17 cellular contexts compared by ENCODE assay signal in genomic region chr3:45557471-45557870, GRCh38. TPM values are rescaled to one million over a fixed set of nuclear protein-coding genes. Genes with fewer than 3 reads are reported as not detected.
A peak's percentile ranks its signal among the peaks of the same experiment; 100 is the strongest.
DNase-seq lines count a peak whose midpoint lies in the region; ATAC-seq, FAIRE-seq and TF ChIP-seq lines count a peak whose summit lies in the region.
"Had no signal": no experiment of that assay in that cellular context is flagged by ENCODE, and none has a peak within 500 bp of the region (broad histone marks: within the 10 kb centered on the region; RNA-seq: fewer than 3 reads in every experiment).

No MANE protein-coding gene starts in this region.

- H3K27me3 ChIP-seq in HepG2 (ENCODE audit: control insufficient read depth in 1 of 2, insufficient read depth in 2 of 2, low read length in 2 of 2) = no peaks in the 10 kb centered on the region
- H3K27me3 ChIP-seq in sigmoid colon = no peaks in the 10 kb centered on the region

- TF ChIP-seq EP300 in HepG2 (IDR thresholded peaks at IDR 0.05; ENCODE audit: low read depth in 2 of 2, low read length in 2 of 2) (no peak), HepG2 (CRISPR knock-in tag; IDR thresholded peaks at IDR 0.05; ENCODE audit: borderline replicate concordance) (no peak), sigmoid colon (IDR thresholded peaks at IDR 0.05) (no peak)

- CTCF ChIA-PET in HepG2 (lab: Yijun Ruan, JAX; ENCODE audit: low intra/inter-chr PET ratio, low total read pairs) = no interaction called here

- POLR2A ChIA-PET in HepG2 (lab: Yijun Ruan, JAX) = no interaction called here

- 86% methylated on average over 7 of the region's 7 CpGs for WGBS in HepG2 (ENCODE audit: low lambda C conversion rate)
- 93 to 95% methylated on average over 7 of the region's 7 CpGs for WGBS in sigmoid colon, 2 donors

- no peaks in the 10 kb centered on the region for H3K36me3 Mint-ChIP-seq in dendritic cell treated with granulocyte-macrophage colony-stimulating factor and Interleukin-4, amounts not matched to agents 40 ng/mL and 50 ng/mL, for 4 days (ENCODE audit: low read depth)
- peaks cover 14% of the 10 kb centered on the region for H3K36me3 Mint-ChIP-seq in nephron progenitor cell (ENCODE audit: low read depth)
- H3K36me3 Mint-ChIP-seq: CD8-positive, alpha-beta T cell had no signal

- no TSS peak for BruUV-seq in HepG2 (replicated peaks; lab: Mats Ljungman, UMichigan)

- H3K9me3 Mint-ChIP-seq in dendritic cell treated with granulocyte-macrophage colony-stimulating factor and Interleukin-4, amounts not matched to agents 40 ng/mL and 50 ng/mL, for 4 days = no peaks in the 10 kb centered on the region
- H3K9me3 Mint-ChIP-seq in nephron progenitor cell = peaks cover 18% of the 10 kb centered on the region
- H3K9me3 Mint-ChIP-seq: CD8-positive, alpha-beta T cell had no signal

- intact Hi-C loops in dendritic cell treated with granulocyte-macrophage colony-stimulating factor and Interleukin-4, amounts not matched to agents 40 ng/mL and 50 ng/mL, for 4 days (cut with micrococcal nuclease) = no loop called here
- intact Hi-C loops in HepG2 (cut with micrococcal nuclease; ENCODE audit: unreplicated experiment) = no loop called here
- intact Hi-C loops in sigmoid colon (cut with DNase I) = no loop called here

- H3K9me3 ChIP-seq in HepG2 (ENCODE audit: low read length) = no peaks in the 10 kb centered on the region
- no peaks in the 10 kb centered on the region for H3K9me3 ChIP-seq in sigmoid colon

- H4K20me1 ChIP-seq in HepG2 (ENCODE audit: insufficient read depth, low read length) = no peaks in the 10 kb centered on the region

- DNase-seq in HepG2 (ENCODE audit: low spot score) (no peak), sigmoid colon (peak; percentile 56), nephron progenitor cell (no peak), NCI-H146 (lab: John Stamatoyannopoulos, UW) (no peak)
- DNase-seq in stimulated activated CD4-positive, alpha-beta T cell treated with anti-CD3 and anti-CD28 coated beads, Interleukin-2, amount 100 ng/mL, for 24 hours = no peak
- DNase-seq: Calu3; CD8-positive, alpha-beta T cell; DMS53; DND-41; EL; GM23248; HCEC 1CT had no signal

- no peak for TF ChIP-seq RAD21 in HepG2 (CRISPR knock-in tag; IDR thresholded peaks at IDR 0.05)

- TF ChIP-seq CTCF in HepG2 (CRISPR knock-in tag; IDR thresholded peaks at IDR 0.05) (no peak), sigmoid colon (IDR thresholded peaks at IDR 0.05) (no peak), nephron progenitor cell (IDR thresholded peaks at IDR 0.05) (no peak)

- H2AFZ ChIP-seq in HepG2 (ENCODE audit: low read length) = no peak overlapping the region
- H2AFZ ChIP-seq: GM23248 had no signal

- H3K36me3 ChIP-seq in HepG2 (replicated peaks in 1 of 2; ENCODE audit: control insufficient read depth in 1 of 2, insufficient read depth in 2 of 2, low read length in 2 of 2) (no peaks in the 10 kb centered on the region), sigmoid colon (no peaks in the 10 kb centered on the region)
- H3K36me3 ChIP-seq: BLaER1 treated with 17β-estradiol and CSF1 and Interleukin-3, amounts not matched to agents 10 nM and 100 nM had no signal

- H3K9ac ChIP-seq in HepG2 (ENCODE audit: insufficient read depth, low read depth, low read length) = no peak overlapping the region
- H3K9ac ChIP-seq: BLaER1 treated with 17β-estradiol and CSF1 and Interleukin-3, amounts not matched to agents 10 nM and 100 nM; GM23248 had no signal

- TF ChIP-seq POLR2A in HepG2 (IDR thresholded peaks at IDR 0.05; ENCODE audit: insufficient read depth in 1 of 2, low read depth in 2 of 2, low read length in 2 of 2) (no peak), sigmoid colon (IDR thresholded peaks at IDR 0.05) (no peak)

- H3K4me2 ChIP-seq in HepG2 (ENCODE audit: low read depth, low read length) = no peak overlapping the region
- H3K4me2 ChIP-seq: BLaER1 treated with 17β-estradiol and CSF1 and Interleukin-3, amounts not matched to agents 10 nM and 100 nM had no signal

- H3K27ac ChIP-seq in HepG2 (ENCODE audit: extremely low read length, insufficient read depth, low read length) (no peak overlapping the region), sigmoid colon (no peak overlapping the region)
- H3K27ac ChIP-seq: BLaER1 treated with 17β-estradiol and CSF1 and Interleukin-3, amounts not matched to agents 10 nM and 100 nM; GM23248 had no signal

- FAIRE-seq in HepG2 (lab: Jason Lieb, UNC) = no peak
- FAIRE-seq: GM12878, H54 had no signal

- in situ Hi-C loops in HepG2 (cut with HindIII; ENCODE audit: extremely low pct_ligation_motif_present, low pct_unique_long_range_greater_than_20kb) = no loop called here

- peak; percentile 14; the same call in 2 of the 3 replicates for ATAC-seq in HepG2
- ATAC-seq: CD8-positive, alpha-beta T cell; GM12878 had no signal

- H3K79me2 ChIP-seq in HepG2 (ENCODE audit: insufficient read depth, low read length) = no peaks in the 10 kb centered on the region

- H3K4me1 Mint-ChIP-seq in dendritic cell treated with granulocyte-macrophage colony-stimulating factor and Interleukin-4, amounts not matched to agents 40 ng/mL and 50 ng/mL, for 4 days (ENCODE audit: low read depth) = peaks cover 42% of the 10 kb centered on the region
- peaks cover 31% of the 10 kb centered on the region for H3K4me1 Mint-ChIP-seq in nephron progenitor cell

- H3K27me3 Mint-ChIP-seq in dendritic cell treated with granulocyte-macrophage colony-stimulating factor and Interleukin-4, amounts not matched to agents 40 ng/mL and 50 ng/mL, for 4 days = no peaks in the 10 kb centered on the region
- peaks cover 4% of the 10 kb centered on the region for H3K27me3 Mint-ChIP-seq in nephron progenitor cell (ENCODE audit: low read depth, poor library complexity)
- H3K27me3 Mint-ChIP-seq: B cell had no signal

- H3K4me3 ChIP-seq in HepG2 (replicated peaks in 1 of 3; ENCODE audit: insufficient read depth in 1 of 3, low read depth in 2 of 3, low read length in 3 of 3) (no peak overlapping the region), sigmoid colon (no peak overlapping the region)
- H3K4me3 ChIP-seq: BLaER1 treated with 17β-estradiol and CSF1 and Interleukin-3, amounts not matched to agents 10 nM and 100 nM; GM12878; GM23248 had no signal

- peak overlapping the region; percentile 6 for H3K27ac Mint-ChIP-seq in dendritic cell treated with granulocyte-macrophage colony-stimulating factor and Interleukin-4, amounts not matched to agents 40 ng/mL and 50 ng/mL, for 4 days
- no peak overlapping the region for H3K27ac Mint-ChIP-seq in nephron progenitor cell
- H3K27ac Mint-ChIP-seq: B cell; CD8-positive, alpha-beta T cell had no signal

- H3K4me1 ChIP-seq in HepG2 (ENCODE audit: insufficient read depth, low read length) = peaks cover 10% of the 10 kb centered on the region; the same call in 1 of the 2 replicates
- H3K4me1 ChIP-seq in sigmoid colon = peaks cover 0 to 45% (median 35%) of the 10 kb centered on the region in 4 donors

- no peak overlapping the region for H3K4me3 Mint-ChIP-seq in dendritic cell treated with granulocyte-macrophage colony-stimulating factor and Interleukin-4, amounts not matched to agents 40 ng/mL and 50 ng/mL, for 4 days
- no peak overlapping the region for H3K4me3 Mint-ChIP-seq in nephron progenitor cell
- H3K4me3 Mint-ChIP-seq: B cell; CD8-positive, alpha-beta T cell had no signal

TF ChIP-seq in HepG2, 621 proteins besides CTCF, POLR2A, EP300 and RAD21:
- TF ChIP-seq SRSF1 (optimal IDR thresholded peaks at IDR 0.05; ENCODE audit: low read depth, low read length) (no peak), NR1H2 (CRISPR knock-in tag; IDR thresholded peaks at IDR 0.05; ENCODE audit: borderline replicate concordance, low read depth) (no peak), RCOR2 (CRISPR knock-in tag; IDR thresholded peaks at IDR 0.05) (no peak), ZNF580 (CRISPR knock-in tag; IDR thresholded peaks at IDR 0.05; ENCODE audit: borderline replicate concordance, low read depth) (no peak), GFI1 (CRISPR knock-in tag; IDR thresholded peaks at IDR 0.05; ENCODE audit: borderline replicate concordance) (no peak)

RNA-seq across cellular contexts. Expression of gene LIMD1, which starts 37.1 kb away (rescaled TPM):
- 11.1 and 13.0 TPM in 2 replicates for total RNA-seq in HepG2 (2016; rRNA removed; fragmentation: Illumina TruSeq; extraction: Trizol)
- total RNA-seq in HepG2 (2016; cell fraction: cytosol; rRNA removed; fragmentation: Illumina TruSeq; extraction: Trizol; ENCODE audit: low read depth) = 1.4 and 1.5 TPM in 2 replicates
- total RNA-seq in HepG2 (2016; cell fraction: insoluble cytoplasmic fraction; rRNA removed; fragmentation: Illumina TruSeq; extraction: Trizol) = 9.8 and 12.1 TPM in 2 replicates
- total RNA-seq in HepG2 (2016; cell fraction: membrane; rRNA removed; fragmentation: Illumina TruSeq; extraction: Trizol) = 5.3 and 6.4 TPM in 2 replicates
- 11.9 and 15.6 TPM in 2 replicates for total RNA-seq in HepG2 (2016; cell fraction: nucleus; rRNA removed; fragmentation: Illumina TruSeq; extraction: Trizol)
- 16.4 and 18.7 TPM in 2 replicates for polyA plus RNA-seq in HepG2 (2011; rRNA removed)
- 7.1 and 7.2 TPM in 2 replicates for polyA plus RNA-seq in HepG2 (2011; cell fraction: cytosol; rRNA removed)
- 42.2 and 53.6 TPM in 2 replicates for polyA plus RNA-seq in HepG2 (2011; cell fraction: nucleus; rRNA removed)
- 4.4 and 6.9 TPM in 2 replicates for polyA plus RNA-seq in HepG2 (2012)
- polyA plus RNA-seq in HepG2 (2016; cell fraction: cytosol; fragmentation: Illumina TruSeq; extraction: Trizol; ENCODE audit: low read depth) = 0.43 and 0.62 TPM in 2 replicates
- 5.8 and 6.2 TPM in 2 replicates for polyA plus RNA-seq in HepG2 (2016; cell fraction: insoluble cytoplasmic fraction; fragmentation: Illumina TruSeq; extraction: Trizol; ENCODE audit: low read depth)
- polyA plus RNA-seq in HepG2 (2016; cell fraction: membrane; fragmentation: Illumina TruSeq; extraction: Trizol; ENCODE audit: low read depth) = 1.7 TPM in 2 replicates
- 17.4 and 18.9 TPM in 2 replicates for polyA plus RNA-seq in HepG2 (2016; cell fraction: nucleus; fragmentation: Illumina TruSeq; extraction: Trizol; ENCODE audit: insufficient read depth, low read depth)
- polyA minus RNA-seq in HepG2 (2011; rRNA and poly(A)+ RNA removed; ENCODE audit: low replicate concordance) = 55.2 and 75.7 TPM in 2 replicates
- 11.3 and 16.1 TPM in 2 replicates for polyA minus RNA-seq in HepG2 (2011; cell fraction: cytosol; rRNA and poly(A)+ RNA removed)
- polyA minus RNA-seq in HepG2 (2011; cell fraction: nucleus; rRNA and poly(A)+ RNA removed) = 27.0 and 32.6 TPM in 2 replicates
- 10 to 100 TPM; 12.2 to 19.9 (median 13.2) TPM for total RNA-seq in sigmoid colon
- 10 to 100 TPM in 1 of 3 donors, 1 to 10 TPM in 2; 3.0 to 13.2 (median 3.2) TPM for polyA plus RNA-seq in sigmoid colon
